ENCODE assay signal across 9 cellular contexts in the genomic region with DNA sequence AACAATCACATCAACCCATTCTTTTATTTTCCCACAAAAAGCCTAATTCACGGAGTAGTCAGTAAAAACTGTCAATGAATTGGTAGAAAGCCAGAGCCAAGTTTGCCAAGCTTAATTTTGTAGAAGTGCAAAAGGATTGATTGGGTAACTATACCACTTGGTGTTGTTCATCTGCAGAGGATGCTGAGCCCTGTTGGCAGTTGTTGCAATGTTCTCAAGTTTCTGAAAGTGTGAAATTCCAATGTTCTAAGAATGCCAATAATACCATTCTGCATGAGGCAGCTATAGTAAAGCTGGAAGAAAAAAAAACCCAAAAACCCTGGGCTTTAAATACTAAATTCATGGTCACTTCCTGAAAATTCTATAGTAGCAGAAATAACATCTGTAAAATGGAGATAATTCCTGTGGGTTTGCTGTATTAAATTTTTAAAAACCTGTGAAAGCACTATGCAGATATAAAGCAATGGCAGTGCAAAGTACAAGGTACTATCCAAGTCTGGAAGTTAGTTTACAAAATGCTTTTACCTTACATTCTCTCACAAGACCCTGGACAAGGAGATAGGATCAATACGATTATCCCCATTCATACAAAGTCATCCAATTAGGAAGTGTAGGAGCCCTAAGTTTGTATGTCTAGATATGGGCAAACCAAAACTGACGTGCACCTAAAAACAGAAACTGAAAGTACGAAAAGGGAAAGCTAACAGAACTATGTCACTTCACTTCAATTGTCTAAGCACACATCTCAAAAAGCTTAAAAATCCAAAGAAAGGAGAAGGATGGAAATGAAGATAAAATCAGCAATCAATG. TPM values are rescaled to one million over a fixed set of nuclear protein-coding genes. Genes with fewer than 3 reads are reported as not detected.
DNase-seq lines count a peak whose midpoint lies in the region; ATAC-seq and TF ChIP-seq lines count a peak whose summit lies in the region.
"Had no signal": no experiment of that assay in that cellular context is flagged by ENCODE, and none has a peak within 500 bp of the region (broad histone marks: within the 10 kb centered on the region; RNA-seq: fewer than 3 reads in every experiment).

No MANE protein-coding gene starts in this region.

- in situ Hi-C loops in GM13976 (cut with MboI; ENCODE audit: low sequenced_read_pairs, unreplicated experiment), result no loop called here

- peak overlapping the region; percentile 70 for H3K27ac ChIP-seq in KOPT-K1 (ENCODE audit: low read depth, low read length, poor library complexity, severe bottlenecking)
- H3K27ac ChIP-seq in coronary artery, result no peak overlapping the region
- H3K27ac ChIP-seq: parathyroid adenoma had no signal

- TF ChIP-seq CTCF in GM13976 (IDR thresholded peaks at IDR 0.05; ENCODE audit: borderline replicate concordance, control extremely low read depth, extremely low read depth, insufficient read depth, missing control alignments), result no peak
- TF ChIP-seq CTCF in coronary artery (IDR thresholded peaks at IDR 0.05), result no peak

- no peaks in the 10 kb centered on the region for H3K36me3 ChIP-seq in KOPT-K1 (ENCODE audit: insufficient read depth, low read length)

- peaks cover 8% of the 10 kb centered on the region for H3K9me3 ChIP-seq in KOPT-K1 (ENCODE audit: insufficient read depth, low read length, poor library complexity, severe bottlenecking)

- peak; percentile 96 for ATAC-seq in GM21576 (IDR thresholded peaks at IDR 0.05; ENCODE audit: unreplicated experiment)

- DNase-seq in GM13976 (ENCODE audit: low spot score), result peak; percentile 45
- DNase-seq in coronary artery (ENCODE audit: low spot score), result no peak
- DNase-seq in renal cortical epithelial cell (ENCODE audit: low read depth), result peak; percentile 40
- DNase-seq in COLO668 (lab: John Stamatoyannopoulos, UW; ENCODE audit: unreplicated experiment), result no peak
- no peak for DNase-seq in NCI-H526 treated with DMSO at 0.1 percent for 48 hours (lab: John Stamatoyannopoulos, UW)
- no peak for DNase-seq in SKM-1 (lab: John Stamatoyannopoulos, UW; ENCODE audit: unreplicated experiment)

- peak overlapping the region; percentile 56 for H3K4me3 ChIP-seq in coronary artery

RNA-seq across cellular contexts. Expression of a gene that starts 6.1 kb away (rescaled TPM):
- not detected in 2 replicates for total RNA-seq in renal cortical epithelial cell

Comparison
In these comparisons a context has a peak if more than half of its experiments do, and no peak if none do; other contexts are left out.
1. DNase-seq: peak in GM13976 (single experiment) and renal cortical epithelial cell (single experiment); none in coronary artery (single experiment), COLO668 (single experiment), NCI-H526 treated with DMSO at 0.1 percent for 48 hours (single experiment) and SKM-1 (single experiment).